ENCODE assay signal across 25 cellular contexts in genomic region chrX:125505207-125505606, GRCh38.
"Had no signal": no experiment of that assay in that cellular context is flagged by ENCODE, and none has a peak within 500 bp of the region (broad histone marks: within the 10 kb centered on the region; RNA-seq: fewer than 3 reads in every experiment).

No MANE protein-coding gene starts in this region.

- H3K4me1 ChIP-seq: adrenal gland, body of pancreas had no signal

- H3K4me3 ChIP-seq: adrenal gland, body of pancreas, cardiac muscle cell, K562 had no signal

- FAIRE-seq: K562, RCC 7860 had no signal

- H3K27ac ChIP-seq: adrenal gland, body of pancreas, cardiac muscle cell had no signal

- H3K9me3 ChIP-seq: adrenal gland, body of pancreas had no signal

- H3K27me3 ChIP-seq: adrenal gland, body of pancreas, cardiac muscle cell had no signal

- H3K36me3 ChIP-seq: adrenal gland, cardiac muscle cell had no signal

- DNase-seq: activated CD4-positive, alpha-beta T cell treated with anti-CD3 and anti-CD28 coated beads for 48 hours; activated CD4-positive, alpha-beta T cell treated with anti-CD3 and anti-CD28 coated beads, Interleukin-2, amount 50 U/mL, for 4 hours; activated CD4-positive, CD25-positive, alpha-beta regulatory T cell treated with anti-CD3 and anti-CD28 coated beads, Interleukin-2, amount 50 U/mL, for 72 hours; activated CD8-positive, alpha-beta memory T cell treated with anti-CD3 and anti-CD28 coated beads, Interleukin-2, amount 50 U/mL, for 48 hours; activated CD8-positive, alpha-beta T cell treated with anti-CD3 and anti-CD28 coated beads, Interleukin-2, amount 10 ng/mL, durations not matched to agents 7 days and 5 days; activated naive CD4-positive, alpha-beta T cell treated with anti-CD3 and anti-CD28 coated beads, Interleukin-2, amount 50 U/mL, for 16 hours; activated naive CD8-positive, alpha-beta T cell treated with anti-CD3 and anti-CD28 coated beads, Interleukin-2, amount 10 ng/mL, durations not matched to agents 7 days and 5 days; activated T-cell treated with anti-CD3 and anti-CD28 coated beads, Interleukin-2, amount 50 U/mL, for 1 hour; adrenal gland; aorta; body of pancreas; Karpas-422; NCI-H1092; NCI-H1417; NCI-H1694; NCI-H2029 treated with DMSO at 0.1 percent for 48 hours; NCI-H510A treated with DMSO at 0.1 percent for 48 hours; NCI-H69; SIG-M5; T-helper 17 cell; T-helper 9 cell had no signal

- ATAC-seq: activated CD8-positive, alpha-beta T cell treated with anti-CD3 and anti-CD28 coated beads, Interleukin-2, amount 10 ng/mL, durations not matched to agents 7 days and 5 days; body of pancreas; K562; T-helper 17 cell; WTC11 had no signal
